In genomic region chr1:154906621-154907081, GRCh38 we compare ENCODE assay signal across 9 cellular contexts. TPM values are rescaled to one million over a fixed set of nuclear protein-coding genes. Genes with fewer than 3 reads are reported as not detected.
DNase-seq lines count a peak whose midpoint lies in the region; ATAC-seq, FAIRE-seq and TF ChIP-seq lines count a peak whose summit lies in the region.
"Had no signal": no experiment of that assay in that cellular context is flagged by ENCODE, and none has a peak within 500 bp of the region (broad histone marks: within the 10 kb centered on the region; RNA-seq: fewer than 3 reads in every experiment).

No MANE protein-coding gene starts in this region.

- DNase-seq in AG09309 (ENCODE audit: low read depth) (no peak), HT-29 (ENCODE audit: low spot score) (peak; percentile 43), body of pancreas (peak in 3 of 4 donors; percentile 5 to 18 (median 8)), keratinocyte (ENCODE audit: low read depth, low spot score) (no peak), NCI-H1092 (lab: John Stamatoyannopoulos, UW) (no peak), AG08396 (ENCODE audit: low spot score) (no peak), omental fat pad (ENCODE audit: low spot score) (no peak)
- DNase-seq: activated naive CD8-positive, alpha-beta T cell treated with anti-CD3 and anti-CD28 coated beads, Interleukin-2, amount 10 ng/mL, durations not matched to agents 7 days and 5 days had no signal

- H3K36me3 ChIP-seq in body of pancreas (replicated peaks in 1 of 2; ENCODE audit: insufficient read depth in 1 of 2, low read depth in 2 of 2) (no peaks in the 10 kb centered on the region), keratinocyte (ENCODE audit: control insufficient read depth in 2 of 2, extremely low read depth in 1 of 2, insufficient read depth in 2 of 2, low read length in 2 of 2) (no peaks in the 10 kb centered on the region)

- H3K4me3 ChIP-seq in AG09309 (ENCODE audit: control insufficient read depth, low read depth, low read length), result no peak overlapping the region
- no peak overlapping the region for H3K4me3 ChIP-seq in body of pancreas
- no peak overlapping the region for H3K4me3 ChIP-seq in keratinocyte (ENCODE audit: control insufficient read depth in 2 of 3, extremely low read depth in 1 of 3, insufficient read depth in 2 of 3, low read depth in 1 of 3, low read length in 3 of 3)

- H3K27ac ChIP-seq in body of pancreas, result no peak overlapping the region
- H3K27ac ChIP-seq in keratinocyte (ENCODE audit: control insufficient read depth, insufficient read depth, low read length), result no peak overlapping the region

- FAIRE-seq in keratinocyte (lab: Jason Lieb, UNC), result no peak

- no peak overlapping the region for H3K4me2 ChIP-seq in keratinocyte (ENCODE audit: control insufficient read depth, extremely low read depth, insufficient read depth, low read depth, low read length)

- no peaks in the 10 kb centered on the region for H3K9me1 ChIP-seq in keratinocyte (ENCODE audit: control insufficient read depth, extremely low read depth, insufficient read depth, low read length)

- H3K27me3 ChIP-seq in body of pancreas (no peaks in the 10 kb centered on the region), keratinocyte (ENCODE audit: control insufficient read depth, extremely low read depth, insufficient read depth, low read length) (no peaks in the 10 kb centered on the region)

- peak; percentile 47 for ATAC-seq in body of pancreas
- ATAC-seq in HG03378 (IDR thresholded peaks at IDR 0.05; ENCODE audit: unreplicated experiment), result no peak
- ATAC-seq in omental fat pad (ENCODE audit: low FRiP score), result no peak

- TF ChIP-seq POLR2A in body of pancreas (IDR thresholded peaks at IDR 0.05), result no peak

- intact Hi-C loops in body of pancreas (cut with DNase I), result no loop called here

- no peaks in the 10 kb centered on the region for H3K9me3 ChIP-seq in body of pancreas
- H3K9me3 ChIP-seq in keratinocyte (ENCODE audit: control insufficient read depth, low read depth, low read length), result peaks cover 7% of the 10 kb centered on the region

- H3K4me1 ChIP-seq in body of pancreas (no peaks in the 10 kb centered on the region), keratinocyte (ENCODE audit: control insufficient read depth, extremely low read depth, insufficient read depth, low read length) (peaks cover 11% of the 10 kb centered on the region)

- WGBS in body of pancreas, 2 donors, result 68 to 70% methylated on average over 3 to 7 of the region's 7 CpGs

- no peak overlapping the region for H3K9ac ChIP-seq in keratinocyte (ENCODE audit: control insufficient read depth, extremely low read depth, insufficient read depth, low read length)

- peak; percentile 33 for TF ChIP-seq CTCF in AG09309 (IDR thresholded peaks at IDR 0.05; ENCODE audit: control insufficient read depth, insufficient read depth, low read depth, low read length, missing control alignments)
- peak in 4 of 7 experiments; percentile 48 to 62 (median 56) for TF ChIP-seq CTCF in body of pancreas (IDR thresholded peaks at IDR 0.05)
- peak; percentile 79 to 87 (median 84) for TF ChIP-seq CTCF in keratinocyte (optimal IDR thresholded peaks at IDR 0.05 in 1 of 3, IDR thresholded peaks at IDR 0.05 in 1 of 3, conservative IDR thresholded peaks at IDR 0.05 in 1 of 3; ENCODE audit: extremely low read depth in 1 of 3, insufficient read depth in 2 of 3, low read length in 3 of 3)
- no peak for TF ChIP-seq CTCF in omental fat pad (IDR thresholded peaks at IDR 0.05)

- no peaks in the 10 kb centered on the region for H3K79me2 ChIP-seq in keratinocyte (ENCODE audit: control insufficient read depth, insufficient read depth, low read length)

- H2AFZ ChIP-seq in keratinocyte (ENCODE audit: control insufficient read depth, low read length), result no peak overlapping the region

- dilution Hi-C loops in keratinocyte (cut with MboI; ENCODE audit: extremely low pct_ligation_motif_present, low sequenced_read_pairs), result no loop called here

- no peaks in the 10 kb centered on the region for H4K20me1 ChIP-seq in keratinocyte (ENCODE audit: control insufficient read depth, extremely low read depth, insufficient read depth, low read length)

RNA-seq across cellular contexts. Expression of gene PMVK, which starts 29.9 kb away (rescaled TPM):
- 15.7 and 18.9 TPM in 2 replicates for total RNA-seq in HT-29 (2014; rRNA removed; shearing (Covaris generic))
- 10 to 100 TPM in 1 of 2 donors, 1 to 10 TPM in 1; 7.0 to 18.5 TPM for total RNA-seq in body of pancreas
- polyA plus RNA-seq in keratinocyte, result 25.1 to 28.5 TPM (median 27.4 TPM) in 3 replicates
- 5.8 TPM for polyA plus RNA-seq in keratinocyte (2011; ENCODE audit: low read depth)
- polyA plus RNA-seq in keratinocyte (2011; cell fraction: cytosol; rRNA removed), result 12.7 and 27.2 TPM in 2 replicates
- polyA plus RNA-seq in keratinocyte (2011; cell fraction: nucleus; rRNA removed), result 9.7 and 12.0 TPM in 2 replicates
- 28.2 and 38.2 TPM in 2 replicates for polyA plus RNA-seq in keratinocyte (2012; ENCODE audit: low replicate concordance)
- 12.4 to 13.1 TPM (median 12.6 TPM) in 3 replicates for polyA minus RNA-seq in keratinocyte
- polyA minus RNA-seq in keratinocyte (2011; cell fraction: cytosol; rRNA and poly(A)+ RNA removed), result 15.7 TPM
- polyA minus RNA-seq in keratinocyte (2011; cell fraction: nucleus; rRNA and poly(A)+ RNA removed), result 3.6 and 5.1 TPM in 2 replicates
- total RNA-seq in omental fat pad, result 10 to 100 TPM in 2 of 4 donors, 1 to 10 TPM in 2; 7.4 to 16.2 (median 12.1) TPM

RNA-seq across cellular contexts. Expression of gene KCNN3, which starts 36.6 kb away (rescaled TPM):
- not detected in 2 replicates for total RNA-seq in HT-29 (2014; rRNA removed; shearing (Covaris generic))
- 1 to 10 TPM in 1 of 2 donors, under 1 TPM in 1; 0.33 to 1.6 TPM for total RNA-seq in body of pancreas
- polyA plus RNA-seq in keratinocyte, result 0.03 to 0.05 TPM (median 0.03 TPM) in 3 replicates
- 0.09 TPM for polyA plus RNA-seq in keratinocyte (2011; ENCODE audit: low read depth)
- polyA plus RNA-seq in keratinocyte (2011; cell fraction: cytosol; rRNA removed), result under 0.01 and 0.02 TPM in 2 replicates
- 0.03 and 0.04 TPM in 2 replicates for polyA plus RNA-seq in keratinocyte (2011; cell fraction: nucleus; rRNA removed)
- 0.05 TPM in 1 of 2 replicates, not detected in the other for polyA plus RNA-seq in keratinocyte (2012; ENCODE audit: low replicate concordance)
- not detected in 3 replicates for polyA minus RNA-seq in keratinocyte
- polyA minus RNA-seq in keratinocyte (2011; cell fraction: cytosol; rRNA and poly(A)+ RNA removed), result not detected
- not detected in 2 replicates for polyA minus RNA-seq in keratinocyte (2011; cell fraction: nucleus; rRNA and poly(A)+ RNA removed)
- total RNA-seq in omental fat pad, result 1 to 10 TPM in 2 of 4 donors, under 1 TPM in 2; 0.24 to 2.4 (median 0.95) TPM

RNA-seq across cellular contexts. Expression of gene PBXIP1, which starts 49.2 kb away (rescaled TPM):
- total RNA-seq in HT-29 (2014; rRNA removed; shearing (Covaris generic)), result 33.3 and 42.5 TPM in 2 replicates
- total RNA-seq in body of pancreas (10 to 100 TPM; 26.0 to 60.7 TPM), omental fat pad (10 to 100 TPM; 65.0 to 93.7 (median 82.0) TPM)
- polyA plus RNA-seq in keratinocyte, result 15.1 to 29.9 TPM (median 15.6 TPM) in 3 replicates
- 5.8 TPM for polyA plus RNA-seq in keratinocyte (2011; ENCODE audit: low read depth)
- polyA plus RNA-seq in keratinocyte (2011; cell fraction: cytosol; rRNA removed), result 4.9 and 7.7 TPM in 2 replicates
- polyA plus RNA-seq in keratinocyte (2011; cell fraction: nucleus; rRNA removed), result 45.9 and 54.4 TPM in 2 replicates
- polyA plus RNA-seq in keratinocyte (2012; ENCODE audit: low replicate concordance), result 15.9 and 21.9 TPM in 2 replicates
- polyA minus RNA-seq in keratinocyte, result 12.5 to 24.5 TPM (median 20.5 TPM) in 3 replicates
- polyA minus RNA-seq in keratinocyte (2011; cell fraction: cytosol; rRNA and poly(A)+ RNA removed), result 12.5 TPM
- polyA minus RNA-seq in keratinocyte (2011; cell fraction: nucleus; rRNA and poly(A)+ RNA removed), result 46.6 and 54.2 TPM in 2 replicates

RNA-seq across cellular contexts. Expression of gene PYGO2, which starts 54.9 kb away (rescaled TPM):
- 36.3 and 43.4 TPM in 2 replicates for total RNA-seq in HT-29 (2014; rRNA removed; shearing (Covaris generic))
- 10 to 100 TPM; 10.9 to 15.2 TPM for total RNA-seq in body of pancreas
- 15.1 to 22.3 TPM (median 15.9 TPM) in 3 replicates for polyA plus RNA-seq in keratinocyte
- polyA plus RNA-seq in keratinocyte (2011; ENCODE audit: low read depth), result 2.4 TPM
- polyA plus RNA-seq in keratinocyte (2011; cell fraction: cytosol; rRNA removed), result 15.2 and 15.6 TPM in 2 replicates
- 33.6 and 33.8 TPM in 2 replicates for polyA plus RNA-seq in keratinocyte (2011; cell fraction: nucleus; rRNA removed)
- polyA plus RNA-seq in keratinocyte (2012; ENCODE audit: low replicate concordance), result 16.4 and 18.9 TPM in 2 replicates
- 15.5 to 20.0 TPM (median 15.6 TPM) in 3 replicates for polyA minus RNA-seq in keratinocyte
- polyA minus RNA-seq in keratinocyte (2011; cell fraction: cytosol; rRNA and poly(A)+ RNA removed), result 20.5 TPM
- polyA minus RNA-seq in keratinocyte (2011; cell fraction: nucleus; rRNA and poly(A)+ RNA removed), result 10.2 and 12.9 TPM in 2 replicates
- total RNA-seq in omental fat pad, result 10 to 100 TPM; 10.2 to 21.2 (median 15.9) TPM

Comparison
In these comparisons a context has a peak if more than half of its experiments do, and no peak if none do; other contexts are left out.
1. DNase-seq: peak in HT-29 (single experiment) and body of pancreas (3 of 4); none in AG09309 (single experiment), keratinocyte (single experiment), NCI-H1092 (single experiment), AG08396 (single experiment) and omental fat pad (single experiment).
2. CTCF ChIP-seq: peak in AG09309 (single experiment), body of pancreas (4 of 7) and keratinocyte (3 of 3); none in omental fat pad (0 of 3).